Comparison of ENCODE assay signal across 1 cellular context in genomic region chr3:31934866-31935265, GRCh38.
TF ChIP-seq lines count a peak whose summit lies in the region.

No MANE protein-coding gene starts in this region.

TF ChIP-seq in GM23338, 12 proteins besides CTCF, POLR2A, EP300 and RAD21 (continued from another document):
- TF ChIP-seq REST (IDR thresholded peaks at IDR 0.05; ENCODE audit: unreplicated experiment): no peak
- TF ChIP-seq, protein P1, sequence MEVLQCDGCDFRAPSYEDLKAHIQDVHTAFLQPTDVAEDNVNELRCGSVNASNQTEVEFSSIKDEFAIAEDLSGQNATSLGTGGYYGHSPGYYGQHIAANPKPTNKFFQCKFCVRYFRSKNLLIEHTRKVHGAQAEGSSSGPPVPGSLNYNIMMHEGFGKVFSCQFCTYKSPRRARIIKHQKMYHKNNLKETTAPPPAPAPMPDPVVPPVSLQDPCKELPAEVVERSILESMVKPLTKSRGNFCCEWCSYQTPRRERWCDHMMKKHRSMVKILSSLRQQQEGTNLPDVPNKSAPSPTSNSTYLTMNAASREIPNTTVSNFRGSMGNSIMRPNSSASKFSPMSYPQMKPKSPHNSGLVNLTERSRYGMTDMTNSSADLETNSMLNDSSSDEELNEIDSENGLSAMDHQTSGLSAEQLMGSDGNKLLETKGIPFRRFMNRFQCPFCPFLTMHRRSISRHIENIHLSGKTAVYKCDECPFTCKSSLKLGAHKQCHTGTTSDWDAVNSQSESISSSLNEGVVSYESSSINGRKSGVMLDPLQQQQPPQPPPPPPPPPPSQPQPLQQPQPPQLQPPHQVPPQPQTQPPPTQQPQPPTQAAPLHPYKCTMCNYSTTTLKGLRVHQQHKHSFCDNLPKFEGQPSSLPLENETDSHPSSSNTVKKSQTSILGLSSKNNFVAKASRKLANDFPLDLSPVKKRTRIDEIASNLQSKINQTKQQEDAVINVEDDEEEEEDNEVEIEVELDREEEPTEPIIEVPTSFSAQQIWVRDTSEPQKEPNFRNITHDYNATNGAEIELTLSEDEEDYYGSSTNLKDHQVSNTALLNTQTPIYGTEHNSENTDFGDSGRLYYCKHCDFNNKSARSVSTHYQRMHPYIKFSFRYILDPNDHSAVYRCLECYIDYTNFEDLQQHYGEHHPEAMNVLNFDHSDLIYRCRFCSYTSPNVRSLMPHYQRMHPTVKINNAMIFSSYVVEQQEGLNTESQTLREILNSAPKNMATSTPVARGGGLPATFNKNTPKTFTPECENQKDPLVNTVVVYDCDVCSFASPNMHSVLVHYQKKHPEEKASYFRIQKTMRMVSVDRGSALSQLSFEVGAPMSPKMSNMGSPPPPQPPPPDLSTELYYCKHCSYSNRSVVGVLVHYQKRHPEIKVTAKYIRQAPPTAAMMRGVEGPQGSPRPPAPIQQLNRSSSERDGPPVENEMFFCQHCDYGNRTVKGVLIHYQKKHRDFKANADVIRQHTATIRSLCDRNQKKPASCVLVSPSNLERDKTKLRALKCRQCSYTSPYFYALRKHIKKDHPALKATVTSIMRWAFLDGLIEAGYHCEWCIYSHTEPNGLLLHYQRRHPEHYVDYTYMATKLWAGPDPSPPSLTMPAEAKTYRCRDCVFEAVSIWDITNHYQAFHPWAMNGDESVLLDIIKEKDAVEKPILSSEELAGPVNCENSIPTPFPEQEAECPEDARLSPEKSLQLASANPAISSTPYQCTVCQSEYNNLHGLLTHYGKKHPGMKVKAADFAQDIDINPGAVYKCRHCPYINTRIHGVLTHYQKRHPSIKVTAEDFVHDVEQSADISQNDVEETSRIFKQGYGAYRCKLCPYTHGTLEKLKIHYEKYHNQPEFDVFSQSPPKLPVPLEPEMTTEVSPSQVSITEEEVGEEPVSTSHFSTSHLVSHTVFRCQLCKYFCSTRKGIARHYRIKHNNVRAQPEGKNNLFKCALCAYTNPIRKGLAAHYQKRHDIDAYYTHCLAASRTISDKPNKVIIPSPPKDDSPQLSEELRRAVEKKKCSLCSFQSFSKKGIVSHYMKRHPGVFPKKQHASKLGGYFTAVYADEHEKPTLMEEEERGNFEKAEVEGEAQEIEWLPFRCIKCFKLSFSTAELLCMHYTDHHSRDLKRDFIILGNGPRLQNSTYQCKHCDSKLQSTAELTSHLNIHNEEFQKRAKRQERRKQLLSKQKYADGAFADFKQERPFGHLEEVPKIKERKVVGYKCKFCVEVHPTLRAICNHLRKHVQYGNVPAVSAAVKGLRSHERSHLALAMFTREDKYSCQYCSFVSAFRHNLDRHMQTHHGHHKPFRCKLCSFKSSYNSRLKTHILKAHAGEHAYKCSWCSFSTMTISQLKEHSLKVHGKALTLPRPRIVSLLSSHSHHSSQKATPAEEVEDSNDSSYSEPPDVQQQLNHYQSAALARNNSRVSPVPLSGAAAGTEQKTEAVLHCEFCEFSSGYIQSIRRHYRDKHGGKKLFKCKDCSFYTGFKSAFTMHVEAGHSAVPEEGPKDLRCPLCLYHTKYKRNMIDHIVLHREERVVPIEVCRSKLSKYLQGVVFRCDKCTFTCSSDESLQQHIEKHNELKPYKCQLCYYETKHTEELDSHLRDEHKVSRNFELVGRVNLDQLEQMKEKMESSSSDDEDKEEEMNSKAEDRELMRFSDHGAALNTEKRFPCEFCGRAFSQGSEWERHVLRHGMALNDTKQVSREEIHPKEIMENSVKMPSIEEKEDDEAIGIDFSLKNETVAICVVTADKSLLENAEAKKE (CRISPR knock-in tag; IDR thresholded peaks at IDR 0.05): no peak
TF ChIP-seq in GM23338: peak in this region for 0.
